ENCODE assay signal across 14 cellular contexts in the genomic region with DNA sequence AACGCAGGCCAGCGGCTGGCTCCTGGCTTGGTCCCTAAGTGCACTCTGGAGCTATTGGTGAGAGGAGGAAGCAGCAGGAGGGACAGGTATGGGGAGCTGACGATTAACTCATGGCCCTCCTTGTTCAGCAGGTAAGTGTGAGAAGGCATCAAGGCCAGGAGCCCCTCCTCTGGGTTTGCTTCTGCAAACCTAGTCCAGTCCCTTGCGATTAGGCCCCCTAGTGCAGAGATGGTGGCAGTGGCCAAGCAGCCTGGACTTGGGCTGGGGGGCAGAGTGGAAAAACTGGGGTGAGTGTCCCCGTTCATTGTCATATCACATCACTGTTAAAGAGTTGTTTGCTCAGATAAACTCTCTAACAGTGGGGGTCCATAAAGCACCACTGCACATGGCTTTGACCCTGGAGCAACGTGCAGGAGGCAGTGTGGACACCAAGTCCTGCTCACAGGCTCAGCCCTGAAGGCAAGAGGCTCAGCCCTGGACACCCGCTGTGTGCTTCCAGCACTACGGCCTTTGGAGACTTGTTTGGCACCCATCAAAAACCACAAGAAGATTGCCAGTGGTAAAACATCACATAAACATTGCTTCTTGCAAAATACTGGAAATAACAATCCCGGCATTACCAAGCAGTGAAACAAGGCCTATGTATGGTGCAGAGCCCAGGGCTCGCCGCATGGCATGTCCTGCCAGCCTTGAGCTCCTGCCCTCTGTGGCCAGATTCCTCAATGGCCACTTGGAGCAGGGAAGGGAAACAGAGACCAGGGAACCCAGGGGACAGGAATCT.
DNase-seq lines count a peak whose midpoint lies in the region; ATAC-seq and TF ChIP-seq lines count a peak whose summit lies in the region.
"Had no signal": no experiment of that assay in that cellular context is flagged by ENCODE, and none has a peak within 500 bp of the region (broad histone marks: within the 10 kb centered on the region; RNA-seq: fewer than 3 reads in every experiment).

No MANE protein-coding gene starts in this region.

- TF ChIP-seq EP300 in transverse colon (IDR thresholded peaks at IDR 0.05; ENCODE audit: low read depth): no peak

- H3K4me3 ChIP-seq in lung: no peak overlapping the region
- no peak overlapping the region for H3K4me3 ChIP-seq in transverse colon
- H3K4me3 ChIP-seq: A549 had no signal

- in situ Hi-C loops in transverse colon (cut with MboI; ENCODE audit: low pct_ligation_motif_present in 1 of 4, low pct_unique_long_range_greater_than_20kb in 1 of 4, low sequenced_read_pairs in 3 of 4): no loop called here

- H3K4me1 ChIP-seq in lung (ENCODE audit: control insufficient read depth in 2 of 2, insufficient read depth in 2 of 2, low read length in 2 of 2): no peaks in the 10 kb centered on the region
- no peaks in the 10 kb centered on the region for H3K4me1 ChIP-seq in transverse colon

- peak; percentile 43 for DNase-seq in activated effector memory CD4-positive, alpha-beta T cell treated with anti-CD3 and anti-CD28 coated beads, Interleukin-2, amount 50 U/mL, for 16 hours
- no peak for DNase-seq in activated effector memory CD4-positive, alpha-beta T cell treated with Interleukin-2 at 50 U/mL for 16 hours
- peak; percentile 74 for DNase-seq in brain pericyte (ENCODE audit: low read depth, low spot score)
- peak; percentile 27 for DNase-seq in lung (ENCODE audit: low spot score)
- DNase-seq in transverse colon: peak; percentile 3
- no peak for DNase-seq in SHP77 treated with DMSO at 0.1 percent for 48 hours (lab: John Stamatoyannopoulos, UW)
- no peak for DNase-seq in CD14-positive monocyte (ENCODE audit: low spot score)
- no peak for DNase-seq in omental fat pad (ENCODE audit: low spot score)
- DNase-seq: CD8-positive, alpha-beta memory T cell; effector memory CD4-positive, alpha-beta T cell; GF-D8; SIG-M5 had no signal

- no peak overlapping the region for H3K27ac Mint-ChIP-seq in CD14-positive monocyte
- H3K27ac Mint-ChIP-seq: type B pancreatic cell had no signal

- no peak overlapping the region for H3K4me3 Mint-ChIP-seq in CD14-positive monocyte
- H3K4me3 Mint-ChIP-seq: CD8-positive, alpha-beta memory T cell; type B pancreatic cell had no signal

- ATAC-seq in lung (ENCODE audit: insufficient read depth, low FRiP score) (peak; percentile 11), omental fat pad (ENCODE audit: low FRiP score) (no peak)
- ATAC-seq: A549 had no signal

- H3K36me3 ChIP-seq in lung (ENCODE audit: control insufficient read depth in 2 of 2, insufficient read depth in 2 of 2, low read length in 2 of 2): no peaks in the 10 kb centered on the region
- H3K36me3 ChIP-seq in transverse colon: no peaks in the 10 kb centered on the region

- 88% methylated on average over 11 of the region's 11 CpGs for WGBS in lung, 2 donors
- WGBS in transverse colon (ENCODE audit: low coverage in 1 of 2), 2 donors: 81% methylated on average over 11 of the region's 11 CpGs; no CpG with 5 or more reads in 1 of the 2 donors

- H3K27ac ChIP-seq in lung (ENCODE audit: low read depth in 1 of 2, low read length in 1 of 2) (no peak overlapping the region), transverse colon (no peak overlapping the region)

- no peaks in the 10 kb centered on the region for H3K36me3 Mint-ChIP-seq in CD14-positive monocyte
- H3K36me3 Mint-ChIP-seq: CD8-positive, alpha-beta memory T cell; type B pancreatic cell had no signal

- H3K9me3 Mint-ChIP-seq in CD14-positive monocyte: peaks cover 0 to 2% (median 1%) of the 10 kb centered on the region in 7 donors
- H3K9me3 Mint-ChIP-seq: type B pancreatic cell had no signal

- TF ChIP-seq CTCF in lung (IDR thresholded peaks at IDR 0.05; ENCODE audit: control extremely low read depth, extremely low read depth) (no peak), transverse colon (IDR thresholded peaks at IDR 0.05) (no peak), CD14-positive monocyte (IDR thresholded peaks at IDR 0.05) (no peak), omental fat pad (IDR thresholded peaks at IDR 0.05) (no peak)

- H3K27me3 ChIP-seq in lung (ENCODE audit: control insufficient read depth, insufficient read depth): no peaks in the 10 kb centered on the region
- H3K27me3 ChIP-seq in transverse colon: peaks cover 5% of the 10 kb centered on the region

- no peaks in the 10 kb centered on the region for H3K4me1 Mint-ChIP-seq in CD14-positive monocyte
- H3K4me1 Mint-ChIP-seq: CD8-positive, alpha-beta memory T cell had no signal

- no peak for TF ChIP-seq POLR2A in transverse colon (IDR thresholded peaks at IDR 0.05)

- H3K9me3 ChIP-seq in lung (ENCODE audit: control insufficient read depth in 2 of 2, insufficient read depth in 1 of 2, low read length in 1 of 2) (peaks cover 0 to 12% of the 10 kb centered on the region in 2 donors), transverse colon (no peaks in the 10 kb centered on the region)
- H3K9me3 ChIP-seq: A549 had no signal

- intact Hi-C loops in transverse colon (cut with DNase I; ENCODE audit: low total_unique reads): no loop called here
- intact Hi-C loops in CD14-positive monocyte (cut with micrococcal nuclease): no loop called here

- H3K27me3 Mint-ChIP-seq in CD14-positive monocyte (ENCODE audit: low read depth in 3 of 3): peaks cover 0 to 4% (median 0%) of the 10 kb centered on the region in 3 donors

Comparison
In these comparisons a context has a peak if more than half of its experiments do, and no peak if none do; other contexts are left out.
1. DNase-seq: peak in activated effector memory CD4-positive, alpha-beta T cell treated with anti-CD3 and anti-CD28 coated beads, Interleukin-2, amount 50 U/mL, for 16 hours (single experiment), brain pericyte (single experiment), lung (single experiment) and transverse colon (single experiment); none in activated effector memory CD4-positive, alpha-beta T cell treated with Interleukin-2 at 50 U/mL for 16 hours (single experiment), SHP77 treated with DMSO at 0.1 percent for 48 hours (single experiment), CD14-positive monocyte (single experiment) and omental fat pad (single experiment).